20 cellular contexts compared by ENCODE assay signal in the genomic region with DNA sequence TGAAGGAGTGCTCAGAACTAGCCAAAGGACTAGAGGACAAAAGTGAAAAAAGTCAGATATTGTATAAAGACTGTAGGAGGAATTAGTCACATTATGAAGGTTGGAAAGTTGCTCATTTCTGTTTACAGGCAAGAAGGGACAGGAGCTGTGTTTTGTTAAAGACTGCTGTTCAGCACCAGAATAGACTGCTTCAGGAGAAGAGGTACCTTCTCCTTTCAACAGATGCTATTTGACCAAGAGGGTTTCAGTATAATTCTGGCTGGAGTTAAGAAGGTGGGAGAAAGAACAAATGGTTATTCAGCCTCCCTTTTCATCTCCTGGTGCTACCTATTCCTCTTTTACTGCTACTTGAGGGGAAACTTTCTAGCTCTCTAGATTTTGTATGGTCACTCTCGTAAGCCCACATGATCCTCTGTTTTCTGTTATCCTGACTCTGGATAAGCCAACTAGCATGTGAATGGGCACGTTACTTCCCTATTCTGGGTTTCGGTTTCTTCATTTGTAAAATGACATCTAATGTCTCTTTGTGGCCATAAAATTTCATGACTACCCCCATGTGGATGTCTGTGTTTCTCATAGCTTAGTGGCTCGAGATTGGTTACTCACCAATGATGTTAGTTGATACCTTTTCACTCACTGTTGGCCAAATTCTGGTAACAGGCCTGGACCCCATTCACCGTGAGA.
"Had no signal": no experiment of that assay in that cellular context is flagged by ENCODE, and none has a peak within 500 bp of the region (broad histone marks: within the 10 kb centered on the region; RNA-seq: fewer than 3 reads in every experiment).

No MANE protein-coding gene starts in this region.

- ATAC-seq: body of pancreas; mucosa of descending colon; naive thymus-derived CD8-positive, alpha-beta T cell; pancreas had no signal

- FAIRE-seq: endometrium, pancreas had no signal

- H3K4me3 Mint-ChIP-seq: activated B cell treated with CpG ODN at 0.5 μM for 24 hours; activated CD4-positive, alpha-beta T cell treated with anti-CD3 and anti-CD28 coated beads, Interleukin-2, amount 10 ng/mL, durations not matched to agents 24 days and 14 days; activated naive CD8-positive, alpha-beta T cell treated with anti-CD3 and anti-CD28 coated beads for 36 hours; activated T-helper 1 cell treated with anti-CD3 and anti-CD28 coated beads, Interleukin-12 subunit alpha, Interleukin-12 subunit beta, Interleukin-2, Interleukin-4 antibody, amounts not matched to agents 30 ng/mL and 10 ng/mL and 1 ng/mL, durations not matched to agents 14 hours and 24 hours and 36 hours; memory B cell; naive thymus-derived CD8-positive, alpha-beta T cell had no signal

- H3K4me1 ChIP-seq: body of pancreas, esophagus muscularis mucosa, left ventricle myocardium inferior, pancreas, sigmoid colon, spleen, stomach had no signal

- H3K9me3 ChIP-seq: body of pancreas, esophagus muscularis mucosa, left ventricle myocardium inferior, mucosa of descending colon, pancreas, sigmoid colon, spleen, stomach, thoracic aorta had no signal

- H3K36me3 Mint-ChIP-seq: activated naive CD8-positive, alpha-beta T cell treated with anti-CD3 and anti-CD28 coated beads for 36 hours; memory B cell had no signal

- H3K27ac ChIP-seq: body of pancreas, esophagus muscularis mucosa, left ventricle myocardium inferior, pancreas, sigmoid colon, spleen, stomach, thoracic aorta had no signal

- DNase-seq: activated B cell treated with CpG ODN at 0.5 μM for 24 hours; activated CD4-positive, alpha-beta T cell treated with anti-CD3 and anti-CD28 coated beads, Interleukin-2, amount 10 ng/mL, durations not matched to agents 24 days and 14 days; activated CD8-positive, alpha-beta memory T cell treated with anti-CD3 and anti-CD28 coated beads for 24 hours; activated naive CD8-positive, alpha-beta T cell treated with anti-CD3 and anti-CD28 coated beads for 36 hours; amygdala; body of pancreas; caudate nucleus; hippocampal formation; left ventricle myocardium inferior; mucosa of descending colon; naive thymus-derived CD8-positive, alpha-beta T cell; pancreas; sigmoid colon; spleen; stomach had no signal

- H3K27ac Mint-ChIP-seq: activated B cell treated with CpG ODN at 0.5 μM for 24 hours; activated CD4-positive, alpha-beta T cell treated with anti-CD3 and anti-CD28 coated beads, Interleukin-2, amount 10 ng/mL, durations not matched to agents 24 days and 14 days; activated naive CD8-positive, alpha-beta T cell treated with anti-CD3 and anti-CD28 coated beads for 36 hours; activated T-helper 1 cell treated with anti-CD3 and anti-CD28 coated beads, Interleukin-12 subunit alpha, Interleukin-12 subunit beta, Interleukin-2, Interleukin-4 antibody, amounts not matched to agents 30 ng/mL and 10 ng/mL and 1 ng/mL, durations not matched to agents 14 hours and 24 hours and 36 hours; memory B cell; naive thymus-derived CD8-positive, alpha-beta T cell had no signal

- H3K36me3 ChIP-seq: esophagus muscularis mucosa, left ventricle myocardium inferior, pancreas, sigmoid colon, spleen, stomach, thoracic aorta had no signal

- H3K27me3 Mint-ChIP-seq: activated B cell treated with CpG ODN at 0.5 μM for 24 hours; activated CD4-positive, alpha-beta T cell treated with anti-CD3 and anti-CD28 coated beads, Interleukin-2, amount 10 ng/mL, durations not matched to agents 24 days and 14 days; activated naive CD8-positive, alpha-beta T cell treated with anti-CD3 and anti-CD28 coated beads for 36 hours; naive thymus-derived CD8-positive, alpha-beta T cell had no signal

- H3K27me3 ChIP-seq: body of pancreas, esophagus muscularis mucosa, pancreas, sigmoid colon, spleen, stomach had no signal

- H3K9me3 Mint-ChIP-seq: activated B cell treated with CpG ODN at 0.5 μM for 24 hours; activated naive CD8-positive, alpha-beta T cell treated with anti-CD3 and anti-CD28 coated beads for 36 hours; activated T-helper 1 cell treated with anti-CD3 and anti-CD28 coated beads, Interleukin-12 subunit alpha, Interleukin-12 subunit beta, Interleukin-2, Interleukin-4 antibody, amounts not matched to agents 30 ng/mL and 10 ng/mL and 1 ng/mL, durations not matched to agents 14 hours and 24 hours and 36 hours; memory B cell; naive thymus-derived CD8-positive, alpha-beta T cell had no signal

- H3K4me3 ChIP-seq: body of pancreas, esophagus muscularis mucosa, left ventricle myocardium inferior, mucosa of descending colon, pancreas, sigmoid colon, spleen, stomach, thoracic aorta had no signal

- H3K4me1 Mint-ChIP-seq: activated B cell treated with CpG ODN at 0.5 μM for 24 hours; activated naive CD8-positive, alpha-beta T cell treated with anti-CD3 and anti-CD28 coated beads for 36 hours; memory B cell; naive thymus-derived CD8-positive, alpha-beta T cell had no signal
